12 cellular contexts compared by ENCODE assay signal in genomic region chr16:84751241-84751640, GRCh38. TPM values are rescaled to one million over a fixed set of nuclear protein-coding genes. Genes with fewer than 3 reads are reported as not detected.
A peak's percentile ranks its signal among the peaks of the same experiment; 100 is the strongest.
DNase-seq lines count a peak whose midpoint lies in the region; ATAC-seq and TF ChIP-seq lines count a peak whose summit lies in the region.
"Had no signal": no experiment of that assay in that cellular context is flagged by ENCODE, and none has a peak within 500 bp of the region (broad histone marks: within the 10 kb centered on the region; RNA-seq: fewer than 3 reads in every experiment).

No MANE protein-coding gene starts in this region.

- no peaks in the 10 kb centered on the region for H3K9me2 ChIP-seq in OCI-LY1 (ENCODE audit: low read depth, low read length)

- intact Hi-C loops in colonic mucosa (cut with DNase I) (loop anchor here (5.0 kb wide), 1 partner anchor 221 kb away; no protein-coding TSS in a partner anchor), spleen (cut with DNase I; ENCODE audit: low total_unique reads) (loop anchor here (5.0 kb wide), 1 partner anchor 221 kb away; no protein-coding TSS in a partner anchor)

- no peak overlapping the region for H3K4me3 ChIP-seq in OCI-LY1 (ENCODE audit: low read depth, low read length, poor library complexity, severe bottlenecking)
- no peak overlapping the region for H3K4me3 ChIP-seq in colonic mucosa
- peak overlapping the region in 1 of 8 donors; percentile 24 for H3K4me3 ChIP-seq in spleen
- H3K4me3 ChIP-seq: right lobe of liver had no signal

- peak; percentile 48 for DNase-seq in colonic mucosa
- no peak for DNase-seq in spleen
- DNase-seq in NCI-H187 treated with DMSO at 0.1 percent for 48 hours (lab: John Stamatoyannopoulos, UW) = no peak
- no peak for DNase-seq in RPMI8226
- DNase-seq: activated CD4-positive, CD25-positive, alpha-beta regulatory T cell treated with anti-CD3 and anti-CD28 coated beads, Interleukin-2, amount 50 U/mL, for 72 hours; effector memory CD4-positive, alpha-beta T cell; kidney; NCI-H1694 treated with DMSO at 0.1 percent for 48 hours; right lobe of liver had no signal

- H2AFZ ChIP-seq in OCI-LY1 (ENCODE audit: low read length) = no peak overlapping the region

- H3K79me2 ChIP-seq in OCI-LY1 (ENCODE audit: insufficient read depth, low read length) = peaks cover 50% of the 10 kb centered on the region

- 29 to 55% (median 41%) methylated on average over 6 of the region's 6 CpGs for WGBS in spleen, 5 donors

- H3K9ac ChIP-seq in OCI-LY1 (ENCODE audit: low read length) (no peak overlapping the region), colonic mucosa (ENCODE audit: low read depth in 2 of 2, low read length in 2 of 2) (no peak overlapping the region)

- H3K27me3 ChIP-seq in OCI-LY1 (ENCODE audit: insufficient read depth, low read length) = no peaks in the 10 kb centered on the region
- H3K27me3 ChIP-seq in colonic mucosa = no peaks in the 10 kb centered on the region
- no peaks in the 10 kb centered on the region for H3K27me3 ChIP-seq in spleen (replicated peaks in 1 of 7)
- H3K27me3 ChIP-seq: right lobe of liver had no signal

- ATAC-seq in GM21737 (IDR thresholded peaks at IDR 0.05; ENCODE audit: unreplicated experiment) = peak; percentile 42
- ATAC-seq in HG02798 (IDR thresholded peaks at IDR 0.05; ENCODE audit: poor library complexity, unreplicated experiment) = no peak

- H3K9me3 ChIP-seq in OCI-LY1 (ENCODE audit: low read length) (no peaks in the 10 kb centered on the region), colonic mucosa (no peaks in the 10 kb centered on the region), spleen (no peaks in the 10 kb centered on the region)
- H3K9me3 ChIP-seq: right lobe of liver had no signal

- H3K27ac ChIP-seq in OCI-LY1 (ENCODE audit: low read depth, low read length, poor library complexity, severe bottlenecking) (peak overlapping the region; percentile 42), colonic mucosa (no peak overlapping the region), spleen (peak overlapping the region in 7 of 8 donors; percentile 39 to 80 (median 63))
- H3K27ac ChIP-seq: right lobe of liver had no signal

- no peak overlapping the region for H3K4me2 ChIP-seq in OCI-LY1 (ENCODE audit: low read length)

- H3F3A ChIP-seq in OCI-LY1 (ENCODE audit: insufficient read depth, low read length) = no peaks in the 10 kb centered on the region

- TF ChIP-seq CTCF in OCI-LY1 (IDR thresholded peaks at IDR 0.05; ENCODE audit: low read length) = no peak
- TF ChIP-seq CTCF in colonic mucosa (IDR thresholded peaks at IDR 0.05) = no peak
- TF ChIP-seq CTCF in spleen (IDR thresholded peaks at IDR 0.05 in 8 of 11, conservative IDR thresholded peaks at IDR 0.05 in 3 of 11) = no peak

- H4K20me1 ChIP-seq in OCI-LY1 (ENCODE audit: insufficient read depth, low read length) = no peaks in the 10 kb centered on the region

- H3K4me1 ChIP-seq in OCI-LY1 (ENCODE audit: insufficient read depth, low read length, severe bottlenecking) (peaks cover 34% of the 10 kb centered on the region), colonic mucosa (peaks cover 7% of the 10 kb centered on the region), spleen (peaks cover 39 to 71% (median 54%) of the 10 kb centered on the region in 6 donors)

- H3K36me3 ChIP-seq in OCI-LY1 (ENCODE audit: insufficient read depth, low read length) (peaks cover 54% of the 10 kb centered on the region; the same call in 1 of the 2 replicates), colonic mucosa (no peaks in the 10 kb centered on the region), spleen (peaks cover 0 to 19% (median 2%) of the 10 kb centered on the region in 6 donors)
- H3K36me3 ChIP-seq: right lobe of liver had no signal

- TF ChIP-seq POLR2A in spleen (IDR thresholded peaks at IDR 0.05) = no peak

RNA-seq across cellular contexts. Expression of gene USP10, which starts 51.4 kb away (rescaled TPM):
- total RNA-seq in colonic mucosa (10 to 100 TPM; 70.0 to 88.2 TPM), spleen (100 to 1,000 TPM in 1 of 7 donors, 10 to 100 TPM in 6; 76.7 to 105 (median 87.7) TPM)
- 10 to 100 TPM; 28.1 to 36.5 (median 36.3) TPM for polyA plus RNA-seq in spleen
